ENCODE assay signal across 9 cellular contexts in the genomic region with DNA sequence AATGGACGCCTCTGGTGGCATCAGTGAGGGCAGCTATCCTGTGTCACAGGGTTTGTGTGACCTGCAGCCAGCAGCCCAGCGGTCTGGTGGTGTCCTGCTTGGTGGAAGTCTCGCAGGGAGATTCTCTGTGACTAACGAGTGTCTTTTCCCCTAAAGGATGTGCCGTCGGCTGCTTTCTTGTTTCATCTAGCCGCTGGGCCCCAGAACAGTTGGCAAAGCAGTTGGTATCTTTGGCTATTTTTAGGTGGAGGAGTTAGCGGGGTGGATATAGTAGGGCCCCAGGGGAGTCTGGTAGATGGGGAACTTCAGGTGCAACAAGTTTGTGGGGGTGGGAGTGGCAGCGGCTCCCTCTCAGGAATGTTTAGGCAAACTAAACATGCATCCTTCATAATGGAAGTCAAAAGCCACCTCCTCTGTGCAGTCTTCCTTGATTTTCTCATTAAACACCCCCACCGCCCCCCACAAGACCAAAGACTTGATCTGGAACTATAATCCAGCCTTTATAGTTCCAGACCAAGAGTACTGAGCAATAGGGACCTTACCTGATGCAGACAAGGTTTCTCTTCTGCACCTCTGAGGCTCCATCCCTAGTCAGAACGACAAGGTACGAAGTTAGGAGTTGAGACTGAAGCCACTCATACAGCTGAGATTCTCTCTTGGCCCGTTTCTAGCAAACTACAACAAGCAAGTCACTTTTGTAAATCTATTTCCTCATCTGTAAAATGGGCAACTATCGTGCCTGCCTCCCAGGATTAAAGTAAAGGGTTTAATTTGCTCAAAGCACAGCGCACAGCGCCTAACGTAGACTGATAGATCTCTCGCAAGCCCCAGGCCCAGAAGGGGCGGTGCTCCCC. TPM values are rescaled to one million over a fixed set of nuclear protein-coding genes. Genes with fewer than 3 reads are reported as not detected.
A peak's percentile ranks its signal among the peaks of the same experiment; 100 is the strongest.
DNase-seq lines count a peak whose midpoint lies in the region; ATAC-seq, FAIRE-seq and TF ChIP-seq lines count a peak whose summit lies in the region.
"Had no signal": no experiment of that assay in that cellular context is flagged by ENCODE, and none has a peak within 500 bp of the region (broad histone marks: within the 10 kb centered on the region; RNA-seq: fewer than 3 reads in every experiment).

No MANE protein-coding gene starts in this region.

- H2BK20ac ChIP-seq in H1 (ENCODE audit: low read length), result 0 out of 2 replicates have a peak overlapping the region, but pooled peaks have one; percentile 56

- CTCF ChIA-PET in Calu3 (lab: Charles Lee), result interaction anchor here (0.6 to 1.9 kb wide), 2 partner anchors 14 to 25 kb away, joined by 3 to 7 read pairs; a partner anchor contains a TSS
- CTCF ChIA-PET in H1 (lab: Charles Lee; ENCODE audit: partially characterized antibody), result interaction anchor here (0.5 to 6.7 kb wide), 15 partner anchors 7 to 387 kb away, joined by 3 to 39 read pairs (median 4); a partner anchor contains a TSS

- H4K20me1 ChIP-seq in H1 (replicated peaks in 1 of 2; ENCODE audit: control insufficient read depth in 1 of 2, insufficient read depth in 2 of 2, low read length in 2 of 2) (no peaks in the 10 kb centered on the region), osteoblast (ENCODE audit: insufficient read depth, low read length) (no peaks in the 10 kb centered on the region)

- FAIRE-seq in H1 (lab: Jason Lieb, UNC), result no peak

- H3K4ac ChIP-seq in H1 (replicated peaks; ENCODE audit: insufficient read length, low read depth, low read length), result no peak overlapping the region

- H3K4me3 ChIP-seq in NT2/D1 (ENCODE audit: insufficient read length, low read depth), result peak overlapping the region; percentile 55
- peak overlapping the region; percentile 58 to 78 (median 70) for H3K4me3 ChIP-seq in H1 (ENCODE audit: extremely low read depth in 1 of 4, insufficient read depth in 2 of 4, low read depth in 3 of 4, low read length in 4 of 4)
- peak overlapping the region; percentile 82 for H3K4me3 ChIP-seq in osteoblast (ENCODE audit: insufficient read depth, low read length)
- peak overlapping the region in 1 of 4 donors; percentile 89 for H3K4me3 ChIP-seq in adrenal gland

- POLR2A ChIA-PET in H1 (lab: Charles Lee; ENCODE audit: partially characterized antibody), result interaction anchor here (0.6 to 7.3 kb wide), 8 partner anchors 8 to 39 kb away, joined by 3 to 85 read pairs (median 3); a partner anchor contains a TSS

- no peak for TF ChIP-seq EP300 in H1 (IDR thresholded peaks at IDR 0.05; ENCODE audit: borderline replicate concordance in 1 of 2, low read depth in 2 of 2, low read length in 2 of 2)

- H2BK120ac ChIP-seq in H1 (replicated peaks; ENCODE audit: low read depth, low read length), result no peak overlapping the region

- peaks cover 21% of the 10 kb centered on the region for H3K36me3 Mint-ChIP-seq in Calu3 (ENCODE audit: insufficient read depth, unreplicated experiment)

- H2BK5ac ChIP-seq in H1 (ENCODE audit: low read depth, low read length), result peak overlapping the region; percentile 81; the same call in 1 of the 2 replicates

- peaks cover 2% of the 10 kb centered on the region for H3K9me3 Mint-ChIP-seq in Calu3 (ENCODE audit: low read depth, unreplicated experiment)

- no peak overlapping the region for H4K91ac ChIP-seq in H1 (replicated peaks; ENCODE audit: insufficient read length, low read length)

- peak overlapping the region; percentile 73; the same call in 1 of the 2 replicates for H3K18ac ChIP-seq in H1 (ENCODE audit: extremely low read depth, low read length)

- no peak overlapping the region for H4K5ac ChIP-seq in H1 (ENCODE audit: insufficient read length, low read depth, low read length)

- H3K23ac ChIP-seq in H1 (ENCODE audit: insufficient read length), result no peak overlapping the region

- peaks cover 8% of the 10 kb centered on the region for H3K4me1 Mint-ChIP-seq in Calu3 (ENCODE audit: low read depth, unreplicated experiment)

- no peaks in the 10 kb centered on the region for H3K79me2 ChIP-seq in H1 (ENCODE audit: control insufficient read depth in 1 of 2, insufficient read depth in 2 of 2, low read length in 2 of 2)
- peaks cover 6% of the 10 kb centered on the region for H3K79me2 ChIP-seq in osteoblast (ENCODE audit: insufficient read depth, low read length)

- peak overlapping the region; percentile 71; the same call in 1 of the 2 replicates for H2BK12ac ChIP-seq in H1 (ENCODE audit: low read depth, low read length)

- H3K14ac ChIP-seq in H1 (ENCODE audit: insufficient read length), result no peak overlapping the region

- H3K56ac ChIP-seq in H1 (replicated peaks; ENCODE audit: insufficient read length, low read depth, low read length), result no peak overlapping the region

- intact Hi-C loops in Calu3 (cut with micrococcal nuclease; ENCODE audit: unreplicated experiment), result no loop called here
- intact Hi-C loops in adrenal gland (cut with DNase I), result no loop called here

- H3K27ac Mint-ChIP-seq in Calu3 (ENCODE audit: unreplicated experiment), result no peak overlapping the region

- H3K27me3 Mint-ChIP-seq in Calu3 (ENCODE audit: unreplicated experiment), result no peaks in the 10 kb centered on the region

- WGBS in H1 (ENCODE audit: extremely low coverage in 1 of 2, insufficient coverage in 1 of 2, insufficient read length in 1 of 2, insufficient replicate concordance in 2 of 2, low coverage in 1 of 2, low lambda C conversion rate in 2 of 2, missing lambda C conversion rate in 1 of 2), 2 experiments, result 42% methylated on average over 19 of the region's 19 CpGs; no CpG with 5 or more reads in 1 of the 2 experiments
- 46 to 60% (median 54%) methylated on average over 18 to 19 of the region's 19 CpGs for WGBS in adrenal gland, 4 donors

- H2BK15ac ChIP-seq in H1 (ENCODE audit: low read length), result peak overlapping the region; percentile 77; the same call in 1 of the 2 replicates

- H2AK5ac ChIP-seq in H1 (ENCODE audit: low read depth, low read length), result no peak overlapping the region

- TF ChIP-seq CTCF in Calu3 (IDR thresholded peaks at IDR 0.05; ENCODE audit: unreplicated experiment) (no peak), H1 (IDR thresholded peaks at IDR 0.05; ENCODE audit: control extremely low read depth in 1 of 3, insufficient read depth in 1 of 3, low read depth in 1 of 3, low read length in 3 of 3) (no peak), osteoblast (IDR thresholded peaks at IDR 0.05; ENCODE audit: extremely low read depth, low read depth, low read length) (no peak), adrenal gland (IDR thresholded peaks at IDR 0.05) (no peak)

- H3K9ac ChIP-seq in NT2/D1 (ENCODE audit: insufficient read length, low read depth), result no peak overlapping the region
- H3K9ac ChIP-seq in H1 (replicated peaks in 1 of 4; ENCODE audit: extremely low read depth in 1 of 4, low read depth in 3 of 4, low read length in 3 of 4), result 0 out of 7 replicates have a peak overlapping the region, but pooled peaks of 1 of the 4 experiments have one; percentile 44

- no peak for ATAC-seq in GM21381 (IDR thresholded peaks at IDR 0.05; ENCODE audit: unreplicated experiment)

- no peak overlapping the region for H2AFZ ChIP-seq in H1 (ENCODE audit: low read length)
- H2AFZ ChIP-seq in osteoblast (ENCODE audit: low read length), result peak overlapping the region; percentile 95

- no peaks in the 10 kb centered on the region for H3K36me3 ChIP-seq in NT2/D1 (ENCODE audit: insufficient read depth, insufficient read length, low read length)
- no peaks in the 10 kb centered on the region; a peak in 1 of 8 replicates for H3K36me3 ChIP-seq in H1 (ENCODE audit: control insufficient read depth in 2 of 4, insufficient read depth in 4 of 4, low read length in 3 of 4)
- no peaks in the 10 kb centered on the region for H3K36me3 ChIP-seq in osteoblast (ENCODE audit: insufficient read depth, low read length)
- H3K36me3 ChIP-seq in adrenal gland (replicated peaks in 1 of 2), result no peaks in the 10 kb centered on the region

- no peak overlapping the region for H4K8ac ChIP-seq in H1 (ENCODE audit: extremely low read depth, insufficient read depth, low read length)

- H3K4me2 ChIP-seq in H1 (ENCODE audit: insufficient read depth in 1 of 2, low read depth in 2 of 2, low read length in 2 of 2) (peak overlapping the region; percentile 65 to 94), osteoblast (ENCODE audit: insufficient read depth, low read length) (peak overlapping the region; percentile 94)

- H3K9me3 ChIP-seq in NT2/D1 (ENCODE audit: insufficient read depth, low read length), result no peaks in the 10 kb centered on the region; the same call in 1 of the 2 replicates
- H3K9me3 ChIP-seq in H1 (ENCODE audit: insufficient read depth in 2 of 2, low read depth in 1 of 2, low read length in 1 of 2), result peaks cover 4% of the 10 kb centered on the region in 2 experiments; a peak in 2 of 4 replicates
- H3K9me3 ChIP-seq in osteoblast (ENCODE audit: low read depth, low read length), result no peaks in the 10 kb centered on the region
- no peaks in the 10 kb centered on the region for H3K9me3 ChIP-seq in adrenal gland (replicated peaks in 1 of 3)

- TF ChIP-seq POLR2A in H1 (IDR thresholded peaks at IDR 0.05; ENCODE audit: control extremely low read depth in 1 of 2, low read depth in 2 of 2, low read length in 2 of 2), result no peak
- TF ChIP-seq POLR2A in adrenal gland (IDR thresholded peaks at IDR 0.05), result no peak

- no peaks in the 10 kb centered on the region for H3K79me1 ChIP-seq in H1 (ENCODE audit: low read depth, low read length)

- no TSS peak for BruUV-seq in Calu3 (replicated peaks; lab: Mats Ljungman, UMichigan)

- H3K4me1 ChIP-seq in NT2/D1 (ENCODE audit: insufficient read depth, insufficient read length) (peaks cover 24% of the 10 kb centered on the region), H1 (replicated peaks in 1 of 4; ENCODE audit: control insufficient read depth in 3 of 4, insufficient read depth in 4 of 4, low read length in 3 of 4) (peaks cover 7 to 25% (median 14%) of the 10 kb centered on the region in 4 experiments), osteoblast (ENCODE audit: insufficient read depth, low read length) (peaks cover 6% of the 10 kb centered on the region), adrenal gland (replicated peaks in 1 of 2) (peaks cover 7 to 10% of the 10 kb centered on the region in 2 donors)

- H3K27me3 ChIP-seq in NT2/D1 (ENCODE audit: insufficient read depth, insufficient read length) (peaks cover 9% of the 10 kb centered on the region), H1 (replicated peaks in 1 of 4; ENCODE audit: control insufficient read depth in 3 of 4, extremely low read depth in 1 of 4, insufficient read depth in 3 of 4, low read length in 3 of 4) (no peaks in the 10 kb centered on the region; a peak in 1 of 7 replicates), osteoblast (ENCODE audit: insufficient read depth, low read length) (no peaks in the 10 kb centered on the region), adrenal gland (no peaks in the 10 kb centered on the region)

- H3K4me3 Mint-ChIP-seq in Calu3 (ENCODE audit: low read depth, unreplicated experiment), result peak overlapping the region; percentile 86

- TF ChIP-seq RAD21 in H1 (IDR thresholded peaks at IDR 0.05 in 1 of 2, conservative IDR thresholded peaks at IDR 0.05 in 1 of 2; ENCODE audit: low read depth in 2 of 2, low read length in 2 of 2), result no peak

- no peak overlapping the region for H3K27ac ChIP-seq in H1 (ENCODE audit: low read depth, low read length)
- no peak overlapping the region for H3K27ac ChIP-seq in osteoblast (ENCODE audit: low read depth, low read length)
- peak overlapping the region in 1 of 5 donors; percentile 88 for H3K27ac ChIP-seq in adrenal gland

- peaks cover 13% of the 10 kb centered on the region for H3K23me2 ChIP-seq in H1 (ENCODE audit: low read depth, low read length)

- no peak for DNase-seq in Calu3
- DNase-seq in NT2/D1 (ENCODE audit: low read depth, low spot score), result no peak
- DNase-seq in H1 (ENCODE audit: low read depth in 1 of 2, low spot score in 2 of 2), result peak in 1 of 2 experiments; percentile 46
- DNase-seq in osteoblast (ENCODE audit: insufficient read length, low spot score, missing footprints), result peak; percentile 83
- no peak for DNase-seq in NCI-H187 treated with DMSO at 0.1 percent for 48 hours (lab: John Stamatoyannopoulos, UW)
- DNase-seq in kidney glomerular epithelial cell (lab: John Stamatoyannopoulos, UW), result no peak
- no peak for DNase-seq in adrenal gland

RNA-seq across cellular contexts. Expression of a gene that starts 1.1 kb away (rescaled TPM):
- total RNA-seq in Calu3 (2022), result 7.6 and 8.1 TPM in 2 replicates
- total RNA-seq in H1 (2021; fragmentation: NEBNext Ultra II Directional; extraction: Animal tissue kit (Norgen Biotek cat#: 25700)), result 7.6 TPM in 2 replicates
- 5.2 and 7.6 TPM in 2 replicates for polyA plus RNA-seq in H1 (2011; rRNA removed)
- 5.3 TPM for polyA plus RNA-seq in H1 (2011; cell fraction: cytosol; rRNA removed)
- polyA plus RNA-seq in H1 (2011; cell fraction: nucleus; rRNA removed), result 9.8 TPM
- polyA plus RNA-seq in H1 (2012, experiment 1 of 2), result 3.7 to 8.0 TPM (median 5.7 TPM) in 4 replicates
- 5.6 TPM for polyA plus RNA-seq in H1 (2012, experiment 2 of 2)
- polyA plus RNA-seq in H1 (2013, experiment 1 of 2), result 3.1 TPM
- polyA plus RNA-seq in H1 (2013, experiment 2 of 2), result 3.5 TPM
- 7.4 and 11.2 TPM in 2 replicates for polyA minus RNA-seq in H1 (2011; rRNA and poly(A)+ RNA removed)
- polyA minus RNA-seq in H1 (2011; cell fraction: cytosol; rRNA and poly(A)+ RNA removed), result 6.5 TPM
- polyA minus RNA-seq in H1 (2011; cell fraction: nucleus; rRNA and poly(A)+ RNA removed), result 18.7 TPM
- 18.9 and 19.2 TPM in 2 replicates for total RNA-seq in osteoblast
- total RNA-seq in adrenal gland, result 10 to 100 TPM; 15.2 to 34.3 (median 21.8) TPM
- polyA plus RNA-seq in adrenal gland, result 10 to 100 TPM in 2 of 3 donors, 1 to 10 TPM in 1; 6.4 to 24.5 (median 13.0) TPM

RNA-seq across cellular contexts. Expression of a gene that starts 14.6 kb away (rescaled TPM):
- total RNA-seq in Calu3 (2022), result 57.4 and 58.0 TPM in 2 replicates
- 82.7 and 86.4 TPM in 2 replicates for total RNA-seq in H1 (2021; fragmentation: NEBNext Ultra II Directional; extraction: Animal tissue kit (Norgen Biotek cat#: 25700))
- 75.1 and 90.6 TPM in 2 replicates for polyA plus RNA-seq in H1 (2011; rRNA removed)
- polyA plus RNA-seq in H1 (2011; cell fraction: cytosol; rRNA removed), result 78.8 TPM
- polyA plus RNA-seq in H1 (2011; cell fraction: nucleus; rRNA removed), result 231 TPM
- polyA plus RNA-seq in H1 (2012, experiment 1 of 2), result 67.1 to 86.6 TPM (median 82.3 TPM) in 4 replicates
- 84.4 TPM for polyA plus RNA-seq in H1 (2012, experiment 2 of 2)
- 35.6 TPM for polyA plus RNA-seq in H1 (2013, experiment 1 of 2)
- polyA plus RNA-seq in H1 (2013, experiment 2 of 2), result 33.7 TPM
- polyA minus RNA-seq in H1 (2011; rRNA and poly(A)+ RNA removed), result 126 TPM in 2 replicates
- 122 TPM for polyA minus RNA-seq in H1 (2011; cell fraction: cytosol; rRNA and poly(A)+ RNA removed)
- 94.0 TPM for polyA minus RNA-seq in H1 (2011; cell fraction: nucleus; rRNA and poly(A)+ RNA removed)
- 35.8 and 36.5 TPM in 2 replicates for total RNA-seq in osteoblast
- 10 to 100 TPM; 25.5 to 52.2 (median 39.4) TPM for total RNA-seq in adrenal gland
- polyA plus RNA-seq in adrenal gland, result 10 to 100 TPM; 23.6 to 27.2 (median 24.3) TPM

RNA-seq across cellular contexts. Expression of a gene that starts 26.9 kb away (rescaled TPM):
- total RNA-seq in Calu3 (2022), result 76.1 and 79.6 TPM in 2 replicates
- total RNA-seq in H1 (2021; fragmentation: NEBNext Ultra II Directional; extraction: Animal tissue kit (Norgen Biotek cat#: 25700)), result 141 and 152 TPM in 2 replicates
- polyA plus RNA-seq in H1 (2011; rRNA removed), result 105 and 106 TPM in 2 replicates
- 116 TPM for polyA plus RNA-seq in H1 (2011; cell fraction: cytosol; rRNA removed)
- polyA plus RNA-seq in H1 (2011; cell fraction: nucleus; rRNA removed), result 102 TPM
- 161 to 181 TPM (median 177 TPM) in 4 replicates for polyA plus RNA-seq in H1 (2012, experiment 1 of 2)
- 290 TPM for polyA plus RNA-seq in H1 (2012, experiment 2 of 2)
- 187 TPM for polyA plus RNA-seq in H1 (2013, experiment 1 of 2)
- polyA plus RNA-seq in H1 (2013, experiment 2 of 2), result 199 TPM
- 45.4 and 61.3 TPM in 2 replicates for polyA minus RNA-seq in H1 (2011; rRNA and poly(A)+ RNA removed)
- 31.3 TPM for polyA minus RNA-seq in H1 (2011; cell fraction: cytosol; rRNA and poly(A)+ RNA removed)
- polyA minus RNA-seq in H1 (2011; cell fraction: nucleus; rRNA and poly(A)+ RNA removed), result 11.6 TPM
- 31.5 and 33.3 TPM in 2 replicates for total RNA-seq in osteoblast
- 10 to 100 TPM; 27.7 to 42.2 (median 32.7) TPM for total RNA-seq in adrenal gland
- 10 to 100 TPM; 22.3 to 40.6 (median 27.3) TPM for polyA plus RNA-seq in adrenal gland

RNA-seq across cellular contexts. Expression of a gene that starts 44.8 kb away (rescaled TPM):
- total RNA-seq in Calu3 (2022) (not detected in 2 replicates), osteoblast (0.36 TPM in 1 of 2 replicates, not detected in the other), adrenal gland (under 1 TPM in 2 of 8 donors, not detected in 6; 0.47 to 0.55 TPM)
- total RNA-seq in H1 (2021; fragmentation: NEBNext Ultra II Directional; extraction: Animal tissue kit (Norgen Biotek cat#: 25700)), result 0.88 and 0.99 TPM in 2 replicates
- polyA plus RNA-seq in H1 (2011; rRNA removed) (0.73 and 0.77 TPM in 2 replicates), adrenal gland (under 1 TPM; 0.24 to 0.72 (median 0.26) TPM)
- polyA plus RNA-seq in H1 (2011; cell fraction: cytosol; rRNA removed), result 0.54 TPM
- polyA plus RNA-seq in H1 (2011; cell fraction: nucleus; rRNA removed), result 2.0 TPM
- 0.58 to 1.2 TPM (median 0.85 TPM) in 4 replicates for polyA plus RNA-seq in H1 (2012, experiment 1 of 2)
- 0.28 TPM for polyA plus RNA-seq in H1 (2012, experiment 2 of 2)
- polyA plus RNA-seq in H1 (2013, experiment 1 of 2), result 0.24 TPM
- 0.18 TPM for polyA plus RNA-seq in H1 (2013, experiment 2 of 2)
- 0.12 and 0.66 TPM in 2 replicates for polyA minus RNA-seq in H1 (2011; rRNA and poly(A)+ RNA removed)
- 0.44 TPM for polyA minus RNA-seq in H1 (2011; cell fraction: cytosol; rRNA and poly(A)+ RNA removed)
- 0.40 TPM for polyA minus RNA-seq in H1 (2011; cell fraction: nucleus; rRNA and poly(A)+ RNA removed)
- total RNA-seq: renal cortical epithelial cell had no signal

RNA-seq across cellular contexts. Expression of a gene that starts 44.8 kb away (rescaled TPM):
- total RNA-seq in Calu3 (2022) (32.2 and 38.2 TPM in 2 replicates), osteoblast (39.2 and 43.8 TPM in 2 replicates), adrenal gland (100 to 1,000 TPM in 2 of 8 donors, 10 to 100 TPM in 6; 27.7 to 132 (median 57.8) TPM)
- 19.1 and 22.1 TPM in 2 replicates for total RNA-seq in H1 (2021; fragmentation: NEBNext Ultra II Directional; extraction: Animal tissue kit (Norgen Biotek cat#: 25700))
- polyA plus RNA-seq in H1 (2011; rRNA removed) (19.5 and 33.7 TPM in 2 replicates), adrenal gland (10 to 100 TPM; 24.1 to 39.5 (median 26.7) TPM)
- polyA plus RNA-seq in H1 (2011; cell fraction: cytosol; rRNA removed), result 26.9 TPM
- 59.4 TPM for polyA plus RNA-seq in H1 (2011; cell fraction: nucleus; rRNA removed)
- 18.6 to 24.3 TPM (median 22.4 TPM) in 4 replicates for polyA plus RNA-seq in H1 (2012, experiment 1 of 2)
- 14.7 TPM for polyA plus RNA-seq in H1 (2012, experiment 2 of 2)
- 11.0 TPM for polyA plus RNA-seq in H1 (2013, experiment 1 of 2)
- 10.8 TPM for polyA plus RNA-seq in H1 (2013, experiment 2 of 2)
- 23.6 and 31.8 TPM in 2 replicates for polyA minus RNA-seq in H1 (2011; rRNA and poly(A)+ RNA removed)
- 32.1 TPM for polyA minus RNA-seq in H1 (2011; cell fraction: cytosol; rRNA and poly(A)+ RNA removed)
- 30.9 TPM for polyA minus RNA-seq in H1 (2011; cell fraction: nucleus; rRNA and poly(A)+ RNA removed)
